In genomic region chr6:15308445-15309213, GRCh38 we compare ENCODE assay signal across 13 cellular contexts.
A peak's percentile ranks its signal among the peaks of the same experiment; 100 is the strongest.
DNase-seq lines count a peak whose midpoint lies in the region; ATAC-seq, FAIRE-seq and TF ChIP-seq lines count a peak whose summit lies in the region.
"Had no signal": no experiment of that assay in that cellular context is flagged by ENCODE, and none has a peak within 500 bp of the region (broad histone marks: within the 10 kb centered on the region; RNA-seq: fewer than 3 reads in every experiment).

No MANE protein-coding gene starts in this region.

- H3K79me2 ChIP-seq in K562 (ENCODE audit: control insufficient read depth, insufficient read depth, low read length) = peaks cover 95% of the 10 kb centered on the region

- CTCF ChIA-PET in K562 (lab: Yijun Ruan, JAX; ENCODE audit: low intra/inter-chr PET ratio) = interaction anchor here (0.6 kb wide), 1 partner anchor 1676 kb away, joined by 6 read pairs; no protein-coding TSS in a partner anchor

- H3K27me3 ChIP-seq in K562 (ENCODE audit: control insufficient read depth in 2 of 2, insufficient read depth in 2 of 2, low read length in 2 of 2) = no peaks in the 10 kb centered on the region
- no peaks in the 10 kb centered on the region for H3K27me3 ChIP-seq in psoas muscle (ENCODE audit: insufficient read depth in 3 of 3, low read length in 2 of 3)
- H3K27me3 ChIP-seq: foreskin keratinocyte, uterus had no signal

- H3K9me3 ChIP-seq in K562 (replicated peaks; ENCODE audit: control insufficient read depth, insufficient read depth, low read depth, low read length) (no peaks in the 10 kb centered on the region), psoas muscle (no peaks in the 10 kb centered on the region)
- H3K9me3 ChIP-seq: uterus had no signal

- TF ChIP-seq CTCF in K562 (IDR thresholded peaks at IDR 0.05 in 2 of 3, conservative IDR thresholded peaks at IDR 0.05 in 1 of 3; ENCODE audit: insufficient read depth in 2 of 3, low read depth in 1 of 3, low read length in 3 of 3) (no peak), psoas muscle (IDR thresholded peaks at IDR 0.05) (no peak)

- H3K9ac ChIP-seq in K562 (ENCODE audit: insufficient read depth in 1 of 2, low read depth in 2 of 2, low read length in 2 of 2) = peak overlapping the region in 1 of 2 experiments; percentile 9; a peak in 1 of 4 replicates

- H2AFZ ChIP-seq in K562 (ENCODE audit: low read depth, low read length) = peak overlapping the region; percentile 5; the same call in 1 of the 2 replicates

- no TSS peak for BruUV-seq in K562 (replicated peaks; lab: Mats Ljungman, UMichigan)

- peak overlapping the region; percentile 46; the same call in 2 of the 3 replicates for H3K27ac ChIP-seq in K562 (ENCODE audit: extremely low read depth, low read depth, low read length)
- H3K27ac ChIP-seq in psoas muscle = peak overlapping the region; percentile 32
- H3K27ac ChIP-seq: foreskin keratinocyte, uterus had no signal

- 32% methylated on average over 5 of the region's 5 CpGs for WGBS in K562 (ENCODE audit: insufficient coverage, low coverage, missing lambda C conversion rate)
- WGBS in psoas muscle, 3 donors = 40 to 50% (median 44%) methylated on average over 5 of the region's 5 CpGs

- in situ Hi-C loops in K562 (cut with MboI) = no loop called here

- POLR2A ChIA-PET in K562 (lab: Yijun Ruan, JAX) = no interaction called here

- DNase-seq in NOMO-1 treated with DMSO at 0.1 percent for 48 hours (lab: John Stamatoyannopoulos, UW; ENCODE audit: unreplicated experiment) (peak; percentile 77), NOMO-1 treated with dmso at 0.1 percent for 144 hours (lab: John Stamatoyannopoulos, UW; ENCODE audit: unreplicated experiment) (no peak), NCI-H226 (peak; percentile 55), K562 (ENCODE audit: extremely low read depth in 1 of 4, low spot score in 3 of 4) (no peak), psoas muscle (no peak), pons (ENCODE audit: low spot score) (no peak), anterior cingulate cortex (lab: John Stamatoyannopoulos, UW) (no peak)
- DNase-seq in stimulated activated CD8-positive, alpha-beta memory T cell treated with anti-CD3 and anti-CD28 coated beads, Interleukin-4, amount 100 ng/mL, for 48 hours = no peak
- DNase-seq: foreskin keratinocyte, NCI-H1092, uterus had no signal

- no peak overlapping the region for H3K4me3 ChIP-seq in K562
- no peak overlapping the region for H3K4me3 ChIP-seq in psoas muscle
- H3K4me3 ChIP-seq: uterus had no signal

- H3K4me2 ChIP-seq in K562 (ENCODE audit: insufficient read depth, low read length) = peak overlapping the region; percentile 1; the same call in 1 of the 2 replicates

- H3K4me1 ChIP-seq in K562 (replicated peaks in 1 of 2; ENCODE audit: control insufficient read depth in 2 of 2, insufficient read depth in 2 of 2, low read length in 2 of 2) (peaks cover 31 to 53% of the 10 kb centered on the region in 2 experiments), psoas muscle (peaks cover 65% of the 10 kb centered on the region)
- H3K4me1 ChIP-seq: uterus had no signal

- intact Hi-C loops in K562 (cut with micrococcal nuclease) (no loop called here), psoas muscle (cut with DNase I) (no loop called here)

- no peak for TF ChIP-seq RAD21 in K562 (CRISPR knock-in tag; conservative IDR thresholded peaks at IDR 0.05 in 1 of 2, IDR thresholded peaks at IDR 0.05 in 1 of 2)

- H3K9me1 ChIP-seq in K562 (ENCODE audit: control insufficient read depth, insufficient read depth, low read length) = peaks cover 6% of the 10 kb centered on the region

- TF ChIP-seq EP300 in K562 (IDR thresholded peaks at IDR 0.05; ENCODE audit: low read length) = no peak

- no peak for TF ChIP-seq POLR2A in K562 (conservative IDR thresholded peaks at IDR 0.05)

- no peak for FAIRE-seq in K562 (lab: Jason Lieb, UNC)
- FAIRE-seq: A204.1 had no signal

- H3K36me3 ChIP-seq in K562 (ENCODE audit: control insufficient read depth, insufficient read depth, low read length) = no peaks in the 10 kb centered on the region; the same call in 2 of the 3 replicates
- no peaks in the 10 kb centered on the region for H3K36me3 ChIP-seq in psoas muscle (ENCODE audit: insufficient read depth in 1 of 2, low read depth in 1 of 2)
- H3K36me3 ChIP-seq: uterus had no signal

- ATAC-seq in K562 = no peak
- ATAC-seq in psoas muscle = no peak
- ATAC-seq: foreskin keratinocyte, Panc1 had no signal

- peaks cover 31% of the 10 kb centered on the region for H4K20me1 ChIP-seq in K562 (replicated peaks; ENCODE audit: control insufficient read depth, insufficient read depth, low read length)

TF ChIP-seq in K562, 482 proteins besides CTCF, POLR2A, EP300 and RAD21 (continues in another document):
- TF ChIP-seq ARID3B (CRISPR knock-in tag; IDR thresholded peaks at IDR 0.05; ENCODE audit: borderline replicate concordance) = no peak

Comparison
In these comparisons a context has a peak if more than half of its experiments do, and no peak if none do; other contexts are left out.
1. DNase-seq: peak in NOMO-1 treated with DMSO at 0.1 percent for 48 hours (single experiment) and NCI-H226 (single experiment); none in NOMO-1 treated with dmso at 0.1 percent for 144 hours (single experiment), K562 (0 of 4), psoas muscle (0 of 2), stimulated activated CD8-positive, alpha-beta memory T cell treated with anti-CD3 and anti-CD28 coated beads, Interleukin-4, amount 100 ng/mL, for 48 hours (single experiment), pons (single experiment) and anterior cingulate cortex (0 of 58).